ENCODE assay signal across 17 cellular contexts in genomic region chr22:47367993-47368945, GRCh38.
A peak's percentile ranks its signal among the peaks of the same experiment; 100 is the strongest.
DNase-seq lines count a peak whose midpoint lies in the region; ATAC-seq, FAIRE-seq and TF ChIP-seq lines count a peak whose summit lies in the region.
"Had no signal": no experiment of that assay in that cellular context is flagged by ENCODE, and none has a peak within 500 bp of the region (broad histone marks: within the 10 kb centered on the region; RNA-seq: fewer than 3 reads in every experiment).

No MANE protein-coding gene starts in this region.

- H3K4me1 ChIP-seq in right lobe of liver (no peaks in the 10 kb centered on the region), HepG2 (ENCODE audit: insufficient read depth, low read length) (no peaks in the 10 kb centered on the region), colonic mucosa (no peaks in the 10 kb centered on the region)
- H3K4me1 ChIP-seq: Caco-2 had no signal

- H3K27ac ChIP-seq in right lobe of liver, result no peak overlapping the region
- H3K27ac ChIP-seq in HepG2 (ENCODE audit: extremely low read length, insufficient read depth, low read length), result no peak overlapping the region
- H3K27ac ChIP-seq in colonic mucosa, result no peak overlapping the region

- H3K79me2 ChIP-seq in HepG2 (ENCODE audit: insufficient read depth, low read length), result no peaks in the 10 kb centered on the region

- no peaks in the 10 kb centered on the region for H4K20me1 ChIP-seq in HepG2 (ENCODE audit: insufficient read depth, low read length)

- no peak for TF ChIP-seq CTCF in right lobe of liver (IDR thresholded peaks at IDR 0.05)
- TF ChIP-seq CTCF in HepG2 (CRISPR knock-in tag; IDR thresholded peaks at IDR 0.05), result no peak
- TF ChIP-seq CTCF in colonic mucosa (IDR thresholded peaks at IDR 0.05), result no peak

- H3K27me3 ChIP-seq in right lobe of liver (no peaks in the 10 kb centered on the region), HepG2 (ENCODE audit: control insufficient read depth in 1 of 2, insufficient read depth in 2 of 2, low read length in 2 of 2) (peaks cover 5 to 56% of the 10 kb centered on the region in 2 experiments; a peak in 3 of 5 replicates), colonic mucosa (no peaks in the 10 kb centered on the region)

- CTCF ChIA-PET in HepG2 (lab: Yijun Ruan, JAX; ENCODE audit: low intra/inter-chr PET ratio, low total read pairs), result no interaction called here

- TF ChIP-seq EP300 in HepG2 (IDR thresholded peaks at IDR 0.05; ENCODE audit: low read depth in 2 of 2, low read length in 2 of 2) (no peak), HepG2 (CRISPR knock-in tag; IDR thresholded peaks at IDR 0.05; ENCODE audit: borderline replicate concordance) (no peak)

- no peak for TF ChIP-seq POLR2A in right lobe of liver (IDR thresholded peaks at IDR 0.05)
- no peak for TF ChIP-seq POLR2A in HepG2 (IDR thresholded peaks at IDR 0.05; ENCODE audit: insufficient read depth in 1 of 2, low read depth in 2 of 2, low read length in 2 of 2)

- peak in 2 of 3 donors; percentile 32 to 36 for DNase-seq in right lobe of liver
- DNase-seq in HepG2 (ENCODE audit: low spot score), result no peak
- DNase-seq in colonic mucosa, result peak; percentile 6
- peak; percentile 50 for DNase-seq in sciatic nerve (ENCODE audit: low spot score)
- DNase-seq in NOMO-1 treated with DMSO at 0.1 percent for 48 hours (lab: John Stamatoyannopoulos, UW; ENCODE audit: unreplicated experiment), result no peak
- no peak for DNase-seq in HuH-7 (ENCODE audit: low spot score)
- DNase-seq in mucosa of gallbladder (ENCODE audit: low spot score), result no peak
- DNase-seq in NCI-H748 treated with DMSO at 0.1 percent for 48 hours (lab: John Stamatoyannopoulos, UW), result no peak
- DNase-seq: DMS53, NCI-H1092 treated with DMSO at 0.1 percent for 48 hours, NCI-H1694, NCI-H2107, NCI-H226, NCI-H526 treated with DMSO at 0.1 percent for 48 hours had no signal

- FAIRE-seq in HepG2 (lab: Jason Lieb, UNC), result no peak
- FAIRE-seq: H54 had no signal

- H3K4me3 ChIP-seq in right lobe of liver (no peak overlapping the region), HepG2 (replicated peaks in 1 of 3; ENCODE audit: insufficient read depth in 1 of 3, low read depth in 2 of 3, low read length in 3 of 3) (no peak overlapping the region), colonic mucosa (no peak overlapping the region)

- in situ Hi-C loops in HepG2 (cut with HindIII; ENCODE audit: extremely low pct_ligation_motif_present, low pct_unique_long_range_greater_than_20kb), result no loop called here

- WGBS in right lobe of liver (ENCODE audit: insufficient coverage, low coverage, low lambda C conversion rate, missing lambda C conversion rate), result 0% methylated on average over 1 of the region's 21 CpGs
- 20% methylated on average over 13 of the region's 21 CpGs for WGBS in HepG2 (ENCODE audit: low lambda C conversion rate)

- no TSS peak for BruUV-seq in HepG2 (replicated peaks; lab: Mats Ljungman, UMichigan)

- no peak for TF ChIP-seq RAD21 in HepG2 (CRISPR knock-in tag; IDR thresholded peaks at IDR 0.05)

- ATAC-seq in right lobe of liver (no peak), HepG2 (no peak), sciatic nerve (no peak)
- ATAC-seq: Right ventricle myocardium inferior had no signal

- H3K36me3 ChIP-seq in right lobe of liver (no peaks in the 10 kb centered on the region), HepG2 (replicated peaks in 1 of 2; ENCODE audit: control insufficient read depth in 1 of 2, insufficient read depth in 2 of 2, low read length in 2 of 2) (no peaks in the 10 kb centered on the region), colonic mucosa (no peaks in the 10 kb centered on the region)

- no peak overlapping the region for H3K9ac ChIP-seq in HepG2 (ENCODE audit: insufficient read depth, low read depth, low read length)
- H3K9ac ChIP-seq in colonic mucosa (ENCODE audit: low read depth in 2 of 2, low read length in 2 of 2), result no peak overlapping the region

- intact Hi-C loops in right lobe of liver (cut with DNase I) (no loop called here), HepG2 (cut with micrococcal nuclease; ENCODE audit: unreplicated experiment) (no loop called here), colonic mucosa (cut with DNase I) (no loop called here), sciatic nerve (cut with DNase I) (no loop called here)

- H3K9me3 ChIP-seq in right lobe of liver (no peaks in the 10 kb centered on the region), HepG2 (ENCODE audit: low read length) (no peaks in the 10 kb centered on the region), colonic mucosa (no peaks in the 10 kb centered on the region)
- H3K9me3 ChIP-seq: Caco-2 had no signal

- no peak overlapping the region for H2AFZ ChIP-seq in HepG2 (ENCODE audit: low read length)

- H3K4me2 ChIP-seq in HepG2 (ENCODE audit: low read depth, low read length), result no peak overlapping the region

- POLR2A ChIA-PET in HepG2 (lab: Yijun Ruan, JAX), result no interaction called here

TF ChIP-seq in HepG2, 621 proteins besides CTCF, POLR2A, EP300 and RAD21:
- TF ChIP-seq ZNF33A (CRISPR knock-in tag; IDR thresholded peaks at IDR 0.05; ENCODE audit: borderline replicate concordance), result no peak
- no peak for TF ChIP-seq KLF13 (CRISPR knock-in tag; IDR thresholded peaks at IDR 0.05)
- no peak for TF ChIP-seq HMGXB3 (CRISPR knock-in tag; IDR thresholded peaks at IDR 0.05; ENCODE audit: borderline replicate concordance)
- TF ChIP-seq ZNF335 (CRISPR knock-in tag; IDR thresholded peaks at IDR 0.05), result no peak
- TF ChIP-seq FOXA1 (IDR thresholded peaks at IDR 0.05), result no peak
- TF ChIP-seq FOXA1 (CRISPR knock-in tag; IDR thresholded peaks at IDR 0.05), result no peak
- TF ChIP-seq NR1H2 (CRISPR knock-in tag; IDR thresholded peaks at IDR 0.05; ENCODE audit: borderline replicate concordance, low read depth), result no peak
- no peak for TF ChIP-seq DMAP1 (CRISPR knock-in tag; IDR thresholded peaks at IDR 0.05)
- no peak for TF ChIP-seq DDIT3 (CRISPR knock-in tag; IDR thresholded peaks at IDR 0.05)
- no peak for TF ChIP-seq SPEN (CRISPR knock-in tag; IDR thresholded peaks at IDR 0.05; ENCODE audit: low read depth)
- TF ChIP-seq CENPT (CRISPR knock-in tag; IDR thresholded peaks at IDR 0.05; ENCODE audit: low read depth), result no peak
- no peak for TF ChIP-seq ZSCAN20 (CRISPR knock-in tag; IDR thresholded peaks at IDR 0.05; ENCODE audit: borderline replicate concordance)
- TF ChIP-seq GATAD1 (CRISPR knock-in tag; IDR thresholded peaks at IDR 0.05), result no peak
- TF ChIP-seq ZSCAN9 (CRISPR knock-in tag; IDR thresholded peaks at IDR 0.05; ENCODE audit: borderline replicate concordance), result no peak
- TF ChIP-seq PBX3 (CRISPR knock-in tag; IDR thresholded peaks at IDR 0.05; ENCODE audit: borderline replicate concordance), result no peak
- TF ChIP-seq ZKSCAN1 (IDR thresholded peaks at IDR 0.05; ENCODE audit: low read length), result no peak
- no peak for TF ChIP-seq ZNF615 (CRISPR knock-in tag; IDR thresholded peaks at IDR 0.05; ENCODE audit: borderline replicate concordance)
- no peak for TF ChIP-seq ESRRA (CRISPR knock-in tag; IDR thresholded peaks at IDR 0.05; ENCODE audit: low read depth)
- TF ChIP-seq PRMT3 (CRISPR knock-in tag; IDR thresholded peaks at IDR 0.05; ENCODE audit: borderline replicate concordance, low read depth), result no peak
- no peak for TF ChIP-seq NFKBIZ (CRISPR knock-in tag; IDR thresholded peaks at IDR 0.05)

Comparison
In these comparisons a context has a peak if more than half of its experiments do, and no peak if none do; other contexts are left out.
1. DNase-seq: peak in right lobe of liver (2 of 3), colonic mucosa (single experiment) and sciatic nerve (single experiment); none in HepG2 (single experiment), NOMO-1 treated with DMSO at 0.1 percent for 48 hours (single experiment), HuH-7 (single experiment), mucosa of gallbladder (single experiment) and NCI-H748 treated with DMSO at 0.1 percent for 48 hours (single experiment).